ENCODE assay signal across 8 cellular contexts in the genomic region with DNA sequence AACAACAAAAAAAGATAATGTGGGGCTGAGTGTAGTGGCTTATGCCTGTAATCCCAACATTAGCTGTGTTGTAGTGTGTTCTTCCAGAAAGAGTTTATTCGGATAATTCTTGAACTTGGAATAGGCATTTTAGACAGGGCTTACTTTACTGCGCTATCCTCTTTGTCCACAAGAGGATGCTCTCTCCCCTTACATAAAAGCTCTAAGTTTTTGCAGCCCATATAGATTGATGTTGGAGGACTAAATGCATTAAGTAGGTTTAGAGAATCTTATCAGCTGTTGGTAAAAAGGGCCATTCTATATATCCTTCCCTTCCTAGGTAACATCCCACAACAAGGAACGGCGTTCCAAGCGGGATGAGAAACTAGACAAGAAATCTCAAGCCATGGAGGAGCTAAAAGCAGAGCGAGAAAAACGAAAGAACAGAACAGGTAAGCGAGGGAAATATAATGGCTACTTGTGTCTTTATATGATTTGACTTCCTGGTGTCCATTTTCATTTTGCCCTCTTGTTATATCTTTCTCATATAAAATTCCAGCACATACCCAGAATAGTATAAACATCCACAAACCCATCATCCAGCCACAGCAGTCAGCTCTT. TPM values are rescaled to one million over a fixed set of nuclear protein-coding genes. Genes with fewer than 3 reads are reported as not detected.
DNase-seq lines count a peak whose midpoint lies in the region; ATAC-seq, FAIRE-seq and TF ChIP-seq lines count a peak whose summit lies in the region.

No MANE protein-coding gene starts in this region.

- peaks cover 18% of the 10 kb centered on the region for H3K4me1 Mint-ChIP-seq in activated T-helper 17 cell treated with anti-CD3 and anti-CD28 coated beads, Interleukin-2, amount 50 U/mL, for 72 hours

- H3K79me2 ChIP-seq in keratinocyte (ENCODE audit: control insufficient read depth, insufficient read depth, low read length): peaks cover 2% of the 10 kb centered on the region

- H4K20me1 ChIP-seq in keratinocyte (ENCODE audit: control insufficient read depth, extremely low read depth, insufficient read depth, low read length): no peaks in the 10 kb centered on the region

- H3K27me3 ChIP-seq in keratinocyte (ENCODE audit: control insufficient read depth, extremely low read depth, insufficient read depth, low read length) (no peaks in the 10 kb centered on the region), transverse colon (no peaks in the 10 kb centered on the region)

- TF ChIP-seq POLR2A in transverse colon (IDR thresholded peaks at IDR 0.05): no peak

- no peaks in the 10 kb centered on the region for H3K27me3 Mint-ChIP-seq in activated T-helper 17 cell treated with anti-CD3 and anti-CD28 coated beads, Interleukin-2, amount 50 U/mL, for 72 hours

- no peak overlapping the region for H2AFZ ChIP-seq in keratinocyte (ENCODE audit: control insufficient read depth, low read length)

- 87 to 89% methylated on average over 8 of the region's 8 CpGs for WGBS in transverse colon (ENCODE audit: low coverage in 1 of 2), 2 donors

- no peak overlapping the region for H3K9ac ChIP-seq in keratinocyte (ENCODE audit: control insufficient read depth, extremely low read depth, insufficient read depth, low read length)

- peak; percentile 61 for DNase-seq in ACHN
- peak; percentile 32 for DNase-seq in Daoy (ENCODE audit: low read depth)
- peak; percentile 24 for DNase-seq in NCI-H1694 treated with DMSO at 0.1 percent for 48 hours (lab: John Stamatoyannopoulos, UW)
- DNase-seq in keratinocyte (ENCODE audit: low read depth, low spot score): no peak
- DNase-seq in transverse colon: no peak
- no peak for DNase-seq in OCI-M2 (lab: John Stamatoyannopoulos, UW; ENCODE audit: unreplicated experiment)
- DNase-seq in stimulated activated CD4-positive, alpha-beta T cell treated with anti-CD3 and anti-CD28 coated beads, Interleukin-1b, Interleukin-23, amount 100 ng/mL, for 48 hours: no peak

- H3K36me3 ChIP-seq in keratinocyte (ENCODE audit: control insufficient read depth in 2 of 2, extremely low read depth in 1 of 2, insufficient read depth in 2 of 2, low read length in 2 of 2): peaks cover 8 to 14% of the 10 kb centered on the region in 2 experiments
- H3K36me3 ChIP-seq in transverse colon: peaks cover 0 to 43% (median 6%) of the 10 kb centered on the region in 4 donors

- H3K9me1 ChIP-seq in keratinocyte (ENCODE audit: control insufficient read depth, extremely low read depth, insufficient read depth, low read length): no peaks in the 10 kb centered on the region

- peak; percentile 68 for ATAC-seq in activated T-helper 17 cell treated with anti-CD3 and anti-CD28 coated beads, Interleukin-2, amount 50 U/mL, for 72 hours (replicated peaks)

- H3K4me2 ChIP-seq in keratinocyte (ENCODE audit: control insufficient read depth, extremely low read depth, insufficient read depth, low read depth, low read length): no peak overlapping the region

- intact Hi-C loops in transverse colon (cut with DNase I; ENCODE audit: low total_unique reads): no loop called here

- H3K4me3 ChIP-seq in keratinocyte (ENCODE audit: control insufficient read depth in 2 of 3, extremely low read depth in 1 of 3, insufficient read depth in 2 of 3, low read depth in 1 of 3, low read length in 3 of 3) (no peak overlapping the region), transverse colon (no peak overlapping the region)

- H3K4me3 Mint-ChIP-seq in activated T-helper 17 cell treated with anti-CD3 and anti-CD28 coated beads, Interleukin-2, amount 50 U/mL, for 72 hours: no peak overlapping the region

- H3K27ac Mint-ChIP-seq in activated T-helper 17 cell treated with anti-CD3 and anti-CD28 coated beads, Interleukin-2, amount 50 U/mL, for 72 hours: no peak overlapping the region

- no peak for TF ChIP-seq EP300 in transverse colon (IDR thresholded peaks at IDR 0.05; ENCODE audit: low read depth)

- in situ Hi-C loops in ACHN (cut with HindIII; ENCODE audit: low pct_ligation_motif_present, low pct_unique_long_range_greater_than_20kb, low sequenced_read_pairs): no loop called here
- in situ Hi-C loops in transverse colon (cut with MboI; ENCODE audit: low pct_ligation_motif_present in 1 of 4, low pct_unique_long_range_greater_than_20kb in 1 of 4, low sequenced_read_pairs in 3 of 4): no loop called here

- H3K9me3 Mint-ChIP-seq in activated T-helper 17 cell treated with anti-CD3 and anti-CD28 coated beads, Interleukin-2, amount 50 U/mL, for 72 hours: no peaks in the 10 kb centered on the region

- H3K27ac ChIP-seq in keratinocyte (ENCODE audit: control insufficient read depth, insufficient read depth, low read length) (no peak overlapping the region), transverse colon (no peak overlapping the region)

- no peak for FAIRE-seq in keratinocyte (lab: Jason Lieb, UNC)

- dilution Hi-C loops in keratinocyte (cut with MboI; ENCODE audit: extremely low pct_ligation_motif_present, low sequenced_read_pairs): no loop called here

- H3K9me3 ChIP-seq in keratinocyte (ENCODE audit: control insufficient read depth, low read depth, low read length): no peaks in the 10 kb centered on the region
- H3K9me3 ChIP-seq in transverse colon: no peaks in the 10 kb centered on the region

- peaks cover 87% of the 10 kb centered on the region for H3K36me3 Mint-ChIP-seq in activated T-helper 17 cell treated with anti-CD3 and anti-CD28 coated beads, Interleukin-2, amount 50 U/mL, for 72 hours (ENCODE audit: low read depth)

- TF ChIP-seq CTCF in keratinocyte (optimal IDR thresholded peaks at IDR 0.05 in 1 of 3, IDR thresholded peaks at IDR 0.05 in 1 of 3, conservative IDR thresholded peaks at IDR 0.05 in 1 of 3; ENCODE audit: extremely low read depth in 1 of 3, insufficient read depth in 2 of 3, low read length in 3 of 3) (peak in 2 of 3 experiments; percentile 89 to 96), transverse colon (IDR thresholded peaks at IDR 0.05) (peak; percentile 71 to 92 (median 86))

- H3K4me1 ChIP-seq in keratinocyte (ENCODE audit: control insufficient read depth, extremely low read depth, insufficient read depth, low read length) (no peaks in the 10 kb centered on the region), transverse colon (no peaks in the 10 kb centered on the region)

RNA-seq across cellular contexts. Expression of gene ITPKA, which starts 27.8 kb away (rescaled TPM):
- total RNA-seq in Daoy (2014; rRNA removed; shearing (Covaris generic)): 5.0 and 7.7 TPM in 2 replicates
- total RNA-seq in activated T-helper 17 cell treated with anti-CD3 and anti-CD28 coated beads, Interleukin-2, amount 50 U/mL, for 72 hours: 1 to 10 TPM; 3.5 to 5.5 TPM
- polyA plus RNA-seq in keratinocyte: 0.12 to 0.14 TPM in 2 of 3 replicates, not detected in the other
- not detected for polyA plus RNA-seq in keratinocyte (2011; ENCODE audit: low read depth)
- 0.22 TPM in 1 of 2 replicates, not detected in the other for polyA plus RNA-seq in keratinocyte (2011; cell fraction: cytosol; rRNA removed)
- 0.15 TPM in 1 of 2 replicates, not detected in the other for polyA plus RNA-seq in keratinocyte (2011; cell fraction: nucleus; rRNA removed)
- polyA plus RNA-seq in keratinocyte (2012; ENCODE audit: low replicate concordance): 0.11 TPM in 1 of 2 replicates, not detected in the other
- not detected in 3 replicates for polyA minus RNA-seq in keratinocyte
- 3.3 TPM for polyA minus RNA-seq in keratinocyte (2011; cell fraction: cytosol; rRNA and poly(A)+ RNA removed)
- not detected in 2 replicates for polyA minus RNA-seq in keratinocyte (2011; cell fraction: nucleus; rRNA and poly(A)+ RNA removed)
- total RNA-seq in transverse colon: 100 to 1,000 TPM in 3 of 4 donors, 10 to 100 TPM in 1; 57.6 to 161 (median 116) TPM

RNA-seq across cellular contexts. Expression of gene LTK, which starts 47.7 kb away (rescaled TPM):
- total RNA-seq in Daoy (2014; rRNA removed; shearing (Covaris generic)): 0.40 and 0.57 TPM in 2 replicates
- 1 to 10 TPM; 1.9 to 2.8 TPM for total RNA-seq in activated T-helper 17 cell treated with anti-CD3 and anti-CD28 coated beads, Interleukin-2, amount 50 U/mL, for 72 hours
- polyA plus RNA-seq in keratinocyte: not detected in 3 replicates
- polyA plus RNA-seq in keratinocyte (2011; ENCODE audit: low read depth): not detected
- not detected in 2 replicates for polyA plus RNA-seq in keratinocyte (2011; cell fraction: cytosol; rRNA removed)
- polyA plus RNA-seq in keratinocyte (2011; cell fraction: nucleus; rRNA removed): not detected in 2 replicates
- not detected in 2 replicates for polyA plus RNA-seq in keratinocyte (2012; ENCODE audit: low replicate concordance)
- not detected in 3 replicates for polyA minus RNA-seq in keratinocyte
- polyA minus RNA-seq in keratinocyte (2011; cell fraction: cytosol; rRNA and poly(A)+ RNA removed): not detected
- polyA minus RNA-seq in keratinocyte (2011; cell fraction: nucleus; rRNA and poly(A)+ RNA removed): not detected in 2 replicates
- 10 to 100 TPM in 2 of 4 donors, 1 to 10 TPM in 1, under 1 TPM in 1; 0.40 to 15.0 (median 11.6) TPM for total RNA-seq in transverse colon

RNA-seq across cellular contexts. Expression of gene RTF1, which starts 49.0 kb away (rescaled TPM):
- 16.0 and 17.6 TPM in 2 replicates for total RNA-seq in Daoy (2014; rRNA removed; shearing (Covaris generic))
- total RNA-seq in activated T-helper 17 cell treated with anti-CD3 and anti-CD28 coated beads, Interleukin-2, amount 50 U/mL, for 72 hours: 10 to 100 TPM; 23.6 to 38.2 TPM
- 24.2 to 30.5 TPM (median 28.5 TPM) in 3 replicates for polyA plus RNA-seq in keratinocyte
- 44.6 TPM for polyA plus RNA-seq in keratinocyte (2011; ENCODE audit: low read depth)
- 23.5 and 31.5 TPM in 2 replicates for polyA plus RNA-seq in keratinocyte (2011; cell fraction: cytosol; rRNA removed)
- 30.7 and 32.3 TPM in 2 replicates for polyA plus RNA-seq in keratinocyte (2011; cell fraction: nucleus; rRNA removed)
- polyA plus RNA-seq in keratinocyte (2012; ENCODE audit: low replicate concordance): 21.7 and 24.5 TPM in 2 replicates
- 8.7 to 17.2 TPM (median 15.1 TPM) in 3 replicates for polyA minus RNA-seq in keratinocyte
- 24.4 TPM for polyA minus RNA-seq in keratinocyte (2011; cell fraction: cytosol; rRNA and poly(A)+ RNA removed)
- 10.2 and 21.1 TPM in 2 replicates for polyA minus RNA-seq in keratinocyte (2011; cell fraction: nucleus; rRNA and poly(A)+ RNA removed)
- total RNA-seq in transverse colon: 10 to 100 TPM; 10.7 to 23.2 (median 17.6) TPM

Comparison
In these comparisons a context has a peak if more than half of its experiments do, and no peak if none do; other contexts are left out.
1. DNase-seq: peak in ACHN (single experiment), Daoy (single experiment) and NCI-H1694 treated with DMSO at 0.1 percent for 48 hours (single experiment); none in keratinocyte (single experiment), transverse colon (single experiment), OCI-M2 (single experiment) and stimulated activated CD4-positive, alpha-beta T cell treated with anti-CD3 and anti-CD28 coated beads, Interleukin-1b, Interleukin-23, amount 100 ng/mL, for 48 hours (single experiment).